23 cellular contexts compared by ENCODE assay signal in genomic region chr3:32337501-32337900, GRCh38. TPM values are rescaled to one million over a fixed set of nuclear protein-coding genes. Genes with fewer than 3 reads are reported as not detected.
DNase-seq lines count a peak whose midpoint lies in the region; ATAC-seq, FAIRE-seq and TF ChIP-seq lines count a peak whose summit lies in the region.
"Had no signal": no experiment of that assay in that cellular context is flagged by ENCODE, and none has a peak within 500 bp of the region (broad histone marks: within the 10 kb centered on the region; RNA-seq: fewer than 3 reads in every experiment).

No MANE protein-coding gene starts in this region.

- H4K20me1 ChIP-seq in HepG2 (ENCODE audit: insufficient read depth, low read length): no peaks in the 10 kb centered on the region
- H4K20me1 ChIP-seq in H1 (replicated peaks in 1 of 2; ENCODE audit: control insufficient read depth in 1 of 2, insufficient read depth in 2 of 2, low read length in 2 of 2): no peaks in the 10 kb centered on the region

- H3K27ac ChIP-seq in HepG2 (ENCODE audit: extremely low read length, insufficient read depth, low read length) (no peak overlapping the region), right lobe of liver (no peak overlapping the region), H1 (ENCODE audit: low read depth, low read length) (no peak overlapping the region), trophoblast cell (ENCODE audit: low read depth, low read length) (no peak overlapping the region)
- H3K27ac ChIP-seq: 22Rv1; BLaER1 treated with 17β-estradiol and CSF1 and Interleukin-3, amounts not matched to agents 10 nM and 100 nM; GM23248; KMS-11 had no signal

- no peak overlapping the region for H2BK120ac ChIP-seq in H1 (replicated peaks; ENCODE audit: low read depth, low read length)
- peak overlapping the region; percentile 15 for H2BK120ac ChIP-seq in trophoblast cell (ENCODE audit: insufficient read depth, low read length, poor library complexity)

- ATAC-seq in HepG2: no peak
- no peak for ATAC-seq in right lobe of liver
- ATAC-seq in HG02678 (IDR thresholded peaks at IDR 0.05; ENCODE audit: unreplicated experiment): no peak
- ATAC-seq: GM12878, HCT116 had no signal

- no peaks in the 10 kb centered on the region for H3K9me3 ChIP-seq in HepG2 (ENCODE audit: low read length)
- H3K9me3 ChIP-seq in right lobe of liver: no peaks in the 10 kb centered on the region
- H3K9me3 ChIP-seq in H1 (ENCODE audit: insufficient read depth in 2 of 2, low read depth in 1 of 2, low read length in 1 of 2): no peaks in the 10 kb centered on the region
- H3K9me3 ChIP-seq in trophoblast cell (ENCODE audit: insufficient read depth, low read depth, low read length): no peaks in the 10 kb centered on the region
- H3K9me3 ChIP-seq: BLaER1 treated with 17β-estradiol and CSF1 and Interleukin-3, amounts not matched to agents 10 nM and 100 nM had no signal

- no peak overlapping the region for H2BK20ac ChIP-seq in H1 (ENCODE audit: low read length)

- H3K9ac ChIP-seq in HepG2 (ENCODE audit: insufficient read depth, low read depth, low read length) (no peak overlapping the region), H1 (replicated peaks in 1 of 4; ENCODE audit: extremely low read depth in 1 of 4, low read depth in 3 of 4, low read length in 3 of 4) (no peak overlapping the region), trophoblast cell (ENCODE audit: low read length) (no peak overlapping the region)
- H3K9ac ChIP-seq: BLaER1 treated with 17β-estradiol and CSF1 and Interleukin-3, amounts not matched to agents 10 nM and 100 nM; GM23248; KMS-11 had no signal

- intact Hi-C loops in HepG2 (cut with micrococcal nuclease; ENCODE audit: unreplicated experiment) (no loop called here), right lobe of liver (cut with DNase I) (no loop called here)

- H2AFZ ChIP-seq in HepG2 (ENCODE audit: low read length): no peak overlapping the region
- H2AFZ ChIP-seq in H1 (ENCODE audit: low read length): no peak overlapping the region
- no peak overlapping the region for H2AFZ ChIP-seq in trophoblast cell (ENCODE audit: insufficient read depth, low read length, poor library complexity)
- H2AFZ ChIP-seq: GM23248 had no signal

- no peak overlapping the region for H4K91ac ChIP-seq in H1 (replicated peaks; ENCODE audit: insufficient read length, low read length)
- H4K91ac ChIP-seq in trophoblast cell (ENCODE audit: low read depth, low read length): peak overlapping the region; percentile 27

- CTCF ChIA-PET in HepG2 (lab: Yijun Ruan, JAX; ENCODE audit: low intra/inter-chr PET ratio, low total read pairs) (no interaction called here), H1 (lab: Charles Lee; ENCODE audit: partially characterized antibody) (interaction anchor here (0.9 to 12.8 kb wide), 6 partner anchors 14 to 160 kb away, joined by 3 to 207 read pairs (median 23); no protein-coding TSS in a partner anchor)

- H3K23ac ChIP-seq in H1 (ENCODE audit: insufficient read length): no peak overlapping the region
- H3K23ac ChIP-seq in trophoblast cell (ENCODE audit: low read length): no peak overlapping the region

- DNase-seq in HepG2 (ENCODE audit: low spot score) (no peak), right lobe of liver (no peak), H1 (ENCODE audit: low read depth in 1 of 2, low spot score in 2 of 2) (no peak), trophoblast cell (no peak), AG20443 (ENCODE audit: low spot score) (no peak)
- no peak for DNase-seq in activated effector memory CD4-positive, alpha-beta T cell treated with anti-CD3 and anti-CD28 coated beads, Interleukin-2, amount 50 U/mL, for 16 hours
- DNase-seq: CD8-positive, alpha-beta memory T cell; COR-L47; DMS 273 treated with DMSO at 0.1 percent for 48 hours; DMS53; DND-41; EL; GM23248; HFFc6 had no signal

- in situ Hi-C loops in HepG2 (cut with HindIII; ENCODE audit: extremely low pct_ligation_motif_present, low pct_unique_long_range_greater_than_20kb): loop anchor here (5.0 kb wide), 2 partner anchors 40 to 160 kb away; no protein-coding TSS in a partner anchor

- TF ChIP-seq POLR2A in HepG2 (IDR thresholded peaks at IDR 0.05; ENCODE audit: insufficient read depth in 1 of 2, low read depth in 2 of 2, low read length in 2 of 2): no peak
- TF ChIP-seq POLR2A in right lobe of liver (IDR thresholded peaks at IDR 0.05): no peak
- TF ChIP-seq POLR2A in H1 (IDR thresholded peaks at IDR 0.05; ENCODE audit: control extremely low read depth in 1 of 2, low read depth in 2 of 2, low read length in 2 of 2): no peak

- H3K27me3 ChIP-seq in HepG2 (ENCODE audit: control insufficient read depth in 1 of 2, insufficient read depth in 2 of 2, low read length in 2 of 2) (no peaks in the 10 kb centered on the region), right lobe of liver (no peaks in the 10 kb centered on the region), H1 (replicated peaks in 1 of 4; ENCODE audit: control insufficient read depth in 3 of 4, extremely low read depth in 1 of 4, insufficient read depth in 3 of 4, low read length in 3 of 4) (no peaks in the 10 kb centered on the region), trophoblast cell (ENCODE audit: insufficient read depth, low read length) (no peaks in the 10 kb centered on the region)
- H3K27me3 ChIP-seq: BLaER1 treated with 17β-estradiol and CSF1 and Interleukin-3, amounts not matched to agents 10 nM and 100 nM had no signal

- H3K36me3 ChIP-seq in HepG2 (replicated peaks in 1 of 2; ENCODE audit: control insufficient read depth in 1 of 2, insufficient read depth in 2 of 2, low read length in 2 of 2): no peaks in the 10 kb centered on the region
- H3K36me3 ChIP-seq in right lobe of liver: no peaks in the 10 kb centered on the region
- H3K36me3 ChIP-seq in H1 (ENCODE audit: control insufficient read depth in 2 of 4, insufficient read depth in 4 of 4, low read length in 3 of 4): no peaks in the 10 kb centered on the region
- no peaks in the 10 kb centered on the region for H3K36me3 ChIP-seq in trophoblast cell (ENCODE audit: control insufficient read depth in 1 of 2, insufficient read depth in 2 of 2, low read length in 2 of 2)

- H3K4me1 ChIP-seq in HepG2 (ENCODE audit: insufficient read depth, low read length) (peaks cover 40% of the 10 kb centered on the region), right lobe of liver (peaks cover 0 to 28% (median 5%) of the 10 kb centered on the region in 4 donors), H1 (replicated peaks in 1 of 4; ENCODE audit: control insufficient read depth in 3 of 4, insufficient read depth in 4 of 4, low read length in 3 of 4) (peaks cover 0 to 3% (median 1%) of the 10 kb centered on the region in 4 experiments; a peak in 3 of 7 replicates), trophoblast cell (ENCODE audit: control insufficient read depth in 1 of 2, insufficient read depth in 2 of 2, low read length in 2 of 2) (peaks cover 17 to 23% of the 10 kb centered on the region in 2 experiments)

- H3K4me3 ChIP-seq in HepG2 (replicated peaks in 1 of 3; ENCODE audit: insufficient read depth in 1 of 3, low read depth in 2 of 3, low read length in 3 of 3) (no peak overlapping the region), right lobe of liver (no peak overlapping the region), H1 (ENCODE audit: extremely low read depth in 1 of 4, insufficient read depth in 2 of 4, low read depth in 3 of 4, low read length in 4 of 4) (no peak overlapping the region), trophoblast cell (ENCODE audit: low read depth, low read length) (no peak overlapping the region)
- H3K4me3 ChIP-seq: BLaER1 treated with 17β-estradiol and CSF1 and Interleukin-3, amounts not matched to agents 10 nM and 100 nM; GM12878; GM23248 had no signal

- H4K12ac ChIP-seq in trophoblast cell (ENCODE audit: low read depth, low read length): no peak overlapping the region

- H4K5ac ChIP-seq in H1 (ENCODE audit: insufficient read length, low read depth, low read length): no peak overlapping the region

- no peak overlapping the region for H2BK12ac ChIP-seq in H1 (ENCODE audit: low read depth, low read length)
- H2BK12ac ChIP-seq in trophoblast cell (ENCODE audit: low read length): no peak overlapping the region

- H2BK15ac ChIP-seq in H1 (ENCODE audit: low read length): no peak overlapping the region

- no peak overlapping the region for H2AK5ac ChIP-seq in H1 (ENCODE audit: low read depth, low read length)
- no peak overlapping the region for H2AK5ac ChIP-seq in trophoblast cell (ENCODE audit: low read length)

- H3K4ac ChIP-seq in H1 (replicated peaks; ENCODE audit: insufficient read length, low read depth, low read length) (no peak overlapping the region), trophoblast cell (ENCODE audit: low read depth, low read length) (no peak overlapping the region)

- H3K4me2 ChIP-seq in HepG2 (ENCODE audit: low read depth, low read length) (no peak overlapping the region), H1 (ENCODE audit: insufficient read depth in 1 of 2, low read depth in 2 of 2, low read length in 2 of 2) (no peak overlapping the region), trophoblast cell (ENCODE audit: low read length) (no peak overlapping the region)
- H3K4me2 ChIP-seq: BLaER1 treated with 17β-estradiol and CSF1 and Interleukin-3, amounts not matched to agents 10 nM and 100 nM; KMS-11 had no signal

- H4K8ac ChIP-seq in H1 (ENCODE audit: extremely low read depth, insufficient read depth, low read length) (no peak overlapping the region), trophoblast cell (ENCODE audit: low read depth, low read length) (no peak overlapping the region)

- TF ChIP-seq EP300 in HepG2 (IDR thresholded peaks at IDR 0.05; ENCODE audit: low read depth in 2 of 2, low read length in 2 of 2): no peak
- no peak for TF ChIP-seq EP300 in HepG2 (CRISPR knock-in tag; IDR thresholded peaks at IDR 0.05; ENCODE audit: borderline replicate concordance)
- no peak for TF ChIP-seq EP300 in H1 (IDR thresholded peaks at IDR 0.05; ENCODE audit: borderline replicate concordance in 1 of 2, low read depth in 2 of 2, low read length in 2 of 2)

- H3K79me2 ChIP-seq in HepG2 (ENCODE audit: insufficient read depth, low read length) (peaks cover 2% of the 10 kb centered on the region), H1 (ENCODE audit: control insufficient read depth in 1 of 2, insufficient read depth in 2 of 2, low read length in 2 of 2) (no peaks in the 10 kb centered on the region), trophoblast cell (ENCODE audit: control insufficient read depth, insufficient read depth, low read length, poor library complexity) (no peaks in the 10 kb centered on the region)

- FAIRE-seq in HepG2 (lab: Jason Lieb, UNC): no peak
- FAIRE-seq in H1 (lab: Jason Lieb, UNC): no peak
- FAIRE-seq: GM12878, H54, HTR-8/SVneo had no signal

- no peak overlapping the region for H3K18ac ChIP-seq in H1 (ENCODE audit: extremely low read depth, low read length)
- no peak overlapping the region for H3K18ac ChIP-seq in trophoblast cell (ENCODE audit: low read length)

- no TSS peak for BruUV-seq in HepG2 (replicated peaks; lab: Mats Ljungman, UMichigan)

- no peak overlapping the region for H3K56ac ChIP-seq in H1 (replicated peaks; ENCODE audit: insufficient read length, low read depth, low read length)

- no peaks in the 10 kb centered on the region for H3K23me2 ChIP-seq in H1 (ENCODE audit: low read depth, low read length)

- H3K79me1 ChIP-seq in H1 (ENCODE audit: low read depth, low read length) (no peaks in the 10 kb centered on the region; the same call in 1 of the 2 replicates), trophoblast cell (ENCODE audit: low read length) (peaks cover 3% of the 10 kb centered on the region)

- no peak overlapping the region for H2BK5ac ChIP-seq in H1 (ENCODE audit: low read depth, low read length)
- peak overlapping the region; percentile 31 for H2BK5ac ChIP-seq in trophoblast cell (ENCODE audit: low read depth, low read length, poor library complexity)

- TF ChIP-seq RAD21 in HepG2 (CRISPR knock-in tag; IDR thresholded peaks at IDR 0.05): no peak
- TF ChIP-seq RAD21 in H1 (IDR thresholded peaks at IDR 0.05 in 1 of 2, conservative IDR thresholded peaks at IDR 0.05 in 1 of 2; ENCODE audit: low read depth in 2 of 2, low read length in 2 of 2): no peak

- POLR2A ChIA-PET in HepG2 (lab: Yijun Ruan, JAX) (no interaction called here), H1 (lab: Charles Lee; ENCODE audit: partially characterized antibody) (no interaction called here)

- no peak overlapping the region for H3K14ac ChIP-seq in H1 (ENCODE audit: insufficient read length)
- no peak overlapping the region for H3K14ac ChIP-seq in trophoblast cell (ENCODE audit: low read length)

- TF ChIP-seq CTCF in HepG2 (CRISPR knock-in tag; IDR thresholded peaks at IDR 0.05) (no peak), right lobe of liver (IDR thresholded peaks at IDR 0.05) (no peak), H1 (IDR thresholded peaks at IDR 0.05; ENCODE audit: control extremely low read depth in 1 of 3, insufficient read depth in 1 of 3, low read depth in 1 of 3, low read length in 3 of 3) (no peak)

RNA-seq across cellular contexts. Expression of gene CMTM7, which starts 54.2 kb away (rescaled TPM):
- total RNA-seq in HepG2 (2016; rRNA removed; fragmentation: Illumina TruSeq; extraction: Trizol): 16.3 and 20.9 TPM in 2 replicates
- total RNA-seq in HepG2 (2016; cell fraction: cytosol; rRNA removed; fragmentation: Illumina TruSeq; extraction: Trizol; ENCODE audit: low read depth): 22.9 and 35.2 TPM in 2 replicates
- total RNA-seq in HepG2 (2016; cell fraction: insoluble cytoplasmic fraction; rRNA removed; fragmentation: Illumina TruSeq; extraction: Trizol): 17.4 and 22.1 TPM in 2 replicates
- 31.5 and 35.8 TPM in 2 replicates for total RNA-seq in HepG2 (2016; cell fraction: membrane; rRNA removed; fragmentation: Illumina TruSeq; extraction: Trizol)
- total RNA-seq in HepG2 (2016; cell fraction: nucleus; rRNA removed; fragmentation: Illumina TruSeq; extraction: Trizol): 21.3 and 25.3 TPM in 2 replicates
- 21.4 and 21.5 TPM in 2 replicates for polyA plus RNA-seq in HepG2 (2011; rRNA removed)
- polyA plus RNA-seq in HepG2 (2011; cell fraction: cytosol; rRNA removed): 18.5 and 26.0 TPM in 2 replicates
- 17.4 and 20.3 TPM in 2 replicates for polyA plus RNA-seq in HepG2 (2011; cell fraction: nucleus; rRNA removed)
- polyA plus RNA-seq in HepG2 (2012): 12.6 and 15.2 TPM in 2 replicates
- polyA plus RNA-seq in HepG2 (2016; cell fraction: cytosol; fragmentation: Illumina TruSeq; extraction: Trizol; ENCODE audit: low read depth): 65.0 and 80.4 TPM in 2 replicates
- polyA plus RNA-seq in HepG2 (2016; cell fraction: insoluble cytoplasmic fraction; fragmentation: Illumina TruSeq; extraction: Trizol; ENCODE audit: low read depth): 41.8 and 49.0 TPM in 2 replicates
- 78.5 and 84.2 TPM in 2 replicates for polyA plus RNA-seq in HepG2 (2016; cell fraction: membrane; fragmentation: Illumina TruSeq; extraction: Trizol; ENCODE audit: low read depth)
- 56.7 and 59.4 TPM in 2 replicates for polyA plus RNA-seq in HepG2 (2016; cell fraction: nucleus; fragmentation: Illumina TruSeq; extraction: Trizol; ENCODE audit: insufficient read depth, low read depth)
- polyA minus RNA-seq in HepG2 (2011; rRNA and poly(A)+ RNA removed; ENCODE audit: low replicate concordance): 0.16 and 25.3 TPM in 2 replicates
- polyA minus RNA-seq in HepG2 (2011; cell fraction: cytosol; rRNA and poly(A)+ RNA removed): 15.5 and 16.0 TPM in 2 replicates
- 11.4 and 13.4 TPM in 2 replicates for polyA minus RNA-seq in HepG2 (2011; cell fraction: nucleus; rRNA and poly(A)+ RNA removed)
- 1 to 10 TPM; 2.7 to 9.8 (median 5.0) TPM for total RNA-seq in right lobe of liver
- 30.6 and 33.3 TPM in 2 replicates for total RNA-seq in H1 (2021; fragmentation: NEBNext Ultra II Directional; extraction: Animal tissue kit (Norgen Biotek cat#: 25700))
- 65.8 and 74.0 TPM in 2 replicates for polyA plus RNA-seq in H1 (2011; rRNA removed)
- polyA plus RNA-seq in H1 (2011; cell fraction: cytosol; rRNA removed): 37.3 TPM
- polyA plus RNA-seq in H1 (2011; cell fraction: nucleus; rRNA removed): 48.0 TPM
- 30.6 to 37.6 TPM (median 31.3 TPM) in 4 replicates for polyA plus RNA-seq in H1 (2012, experiment 1 of 2)
- polyA plus RNA-seq in H1 (2012, experiment 2 of 2): 33.4 TPM
- polyA plus RNA-seq in H1 (2013, experiment 1 of 2): 35.5 TPM
- polyA plus RNA-seq in H1 (2013, experiment 2 of 2): 39.5 TPM
- polyA minus RNA-seq in H1 (2011; rRNA and poly(A)+ RNA removed): 20.8 and 24.3 TPM in 2 replicates
- 16.1 TPM for polyA minus RNA-seq in H1 (2011; cell fraction: cytosol; rRNA and poly(A)+ RNA removed)
- polyA minus RNA-seq in H1 (2011; cell fraction: nucleus; rRNA and poly(A)+ RNA removed): 24.2 TPM
- 16.7 and 18.6 TPM in 2 replicates for polyA plus RNA-seq in trophoblast cell (2013)
- total RNA-seq: A673 had no signal

Comparison
In these comparisons a context has a peak if more than half of its experiments do, and no peak if none do; other contexts are left out.
1. Of the 41 proteins assayed by ChIP-seq in both HepG2 and H1: peak only in HepG2: none; only in H1: none; in both: MAFK; in neither: 40.